In the genomic region with DNA sequence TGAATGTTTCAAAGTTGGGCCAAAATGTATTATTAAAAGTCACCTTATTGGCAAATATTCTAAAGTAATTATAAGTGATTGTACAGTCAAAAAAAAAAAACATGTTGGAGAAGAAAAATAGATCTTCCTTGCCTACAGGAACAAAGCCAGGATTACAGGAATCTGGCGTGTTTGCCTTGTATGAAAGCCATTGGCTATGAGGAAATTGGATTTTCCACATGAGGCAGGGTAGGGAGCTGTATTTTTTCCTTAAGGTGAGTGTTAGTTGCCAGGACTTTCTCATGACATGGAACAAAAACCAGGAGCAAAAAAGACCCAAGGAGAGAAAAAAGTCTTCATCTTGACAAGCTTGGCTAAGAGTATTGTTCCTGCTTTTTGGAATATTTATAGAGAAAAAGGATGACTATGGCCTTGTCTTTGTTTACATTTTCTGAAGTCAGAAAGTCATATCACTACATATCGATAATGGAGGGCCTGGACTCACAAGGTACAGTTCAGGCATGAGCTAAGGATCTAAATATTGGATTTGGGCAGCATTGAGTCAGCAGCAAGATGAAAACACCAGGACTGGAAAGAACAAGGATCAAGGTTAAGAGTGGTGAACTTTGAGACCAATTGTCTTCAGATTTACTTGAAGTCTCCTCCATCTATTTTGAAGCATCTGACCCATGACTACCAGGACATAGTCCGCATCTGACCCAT, we compare ENCODE assay signal across 29 cellular contexts.
"Had no signal": no experiment of that assay in that cellular context is flagged by ENCODE, and none has a peak within 500 bp of the region (broad histone marks: within the 10 kb centered on the region; RNA-seq: fewer than 3 reads in every experiment).

No MANE protein-coding gene starts in this region.

- H3K27ac ChIP-seq: cardiac muscle cell, colonic mucosa, foreskin keratinocyte, left lung, neural progenitor cell, right atrium auricular region, tibial nerve, WERI-Rb-1 had no signal

- H3K27ac Mint-ChIP-seq: effector memory CD8-positive, alpha-beta T cell; naive thymus-derived CD8-positive, alpha-beta T cell; neural progenitor cell; stimulated activated naive B cell treated with anti-CD40 and anti-IgM and Interleukin-4, amounts not matched to agents 10 μg/mL and 1 μg/mL and 100 μg/mL, for 72 hours; T-helper 1 cell treated with Interleukin-12 subunit alpha and Interleukin-12 subunit beta and Interleukin-4 antibody, amounts not matched to agents 30 μg/mL and 1 μg/mL, for 36 hours had no signal

- H3K9me3 ChIP-seq: colonic mucosa, heart left ventricle, left lung, right atrium auricular region, stomach, tibial nerve had no signal

- H3K36me3 Mint-ChIP-seq: naive thymus-derived CD8-positive, alpha-beta T cell; neural progenitor cell; stimulated activated naive B cell treated with anti-CD40 and anti-IgM and Interleukin-4, amounts not matched to agents 10 μg/mL and 1 μg/mL and 100 μg/mL, for 72 hours had no signal

- ATAC-seq: activated CD4-positive, CD25-positive, alpha-beta regulatory T cell treated with anti-CD3 and anti-CD28 coated beads, Interleukin-2, amount 50 U/mL, for 24 hours; effector memory CD8-positive, alpha-beta T cell; foreskin keratinocyte; heart left ventricle; left lung; naive thymus-derived CD8-positive, alpha-beta T cell; stimulated activated naive B cell treated with anti-CD40 and anti-IgM and Interleukin-4, amounts not matched to agents 10 μg/mL and 1 μg/mL and 100 μg/mL, for 72 hours had no signal

- H2AFZ ChIP-seq: neural progenitor cell had no signal

- H3K4me3 Mint-ChIP-seq: effector memory CD8-positive, alpha-beta T cell; naive thymus-derived CD8-positive, alpha-beta T cell; neural progenitor cell; stimulated activated naive B cell treated with anti-CD40 and anti-IgM and Interleukin-4, amounts not matched to agents 10 μg/mL and 1 μg/mL and 100 μg/mL, for 72 hours; T-helper 1 cell treated with Interleukin-12 subunit alpha and Interleukin-12 subunit beta and Interleukin-4 antibody, amounts not matched to agents 30 μg/mL and 1 μg/mL, for 36 hours had no signal

- H3K27me3 ChIP-seq: cardiac muscle cell, colonic mucosa, foreskin keratinocyte, heart left ventricle, left lung, neural progenitor cell, right atrium auricular region, stomach, tibial nerve had no signal

- H3K9ac ChIP-seq: neural progenitor cell had no signal

- H3K4me1 Mint-ChIP-seq: naive thymus-derived CD8-positive, alpha-beta T cell; stimulated activated naive B cell treated with anti-CD40 and anti-IgM and Interleukin-4, amounts not matched to agents 10 μg/mL and 1 μg/mL and 100 μg/mL, for 72 hours had no signal

- H3K27me3 Mint-ChIP-seq: effector memory CD8-positive, alpha-beta T cell; stimulated activated naive B cell treated with anti-CD40 and anti-IgM and Interleukin-4, amounts not matched to agents 10 μg/mL and 1 μg/mL and 100 μg/mL, for 72 hours had no signal

- H3K36me3 ChIP-seq: cardiac muscle cell, colonic mucosa, heart left ventricle, left lung, neural progenitor cell, right atrium auricular region, stomach, tibial nerve, WERI-Rb-1 had no signal

- H3K9me3 Mint-ChIP-seq: neural progenitor cell had no signal

- H3K4me1 ChIP-seq: colonic mucosa, heart left ventricle, left lung, neural progenitor cell had no signal

- DNase-seq: activated CD4-positive, alpha-beta T cell treated with anti-CD3 and anti-CD28 coated beads for 48 hours; activated CD4-positive, alpha-beta T cell treated with anti-CD3 and anti-CD28 coated beads, Interleukin-2, amount 50 U/mL, for 48 hours; activated CD8-positive, alpha-beta memory T cell treated with anti-CD3 and anti-CD28 coated beads for 24 hours; activated gamma-delta T cell treated with Interleukin-2 at 50 U/mL for 16 hours; activated naive CD4-positive, alpha-beta T cell treated with anti-CD3 and anti-CD28 coated beads, Interleukin-2, amount 50 U/mL, for 16 hours; activated T-cell treated with anti-CD3 and anti-CD28 coated beads, Interleukin-2, amount 50 U/mL, for 1 hour; amniotic stem cell; cerebellar nuclear complex; colonic mucosa; effector memory CD8-positive, alpha-beta T cell; foreskin keratinocyte; heart left ventricle; left lung; midbrain; naive thymus-derived CD8-positive, alpha-beta T cell; occipital lobe; stimulated activated CD4-positive, alpha-beta T cell treated with anti-CD3 and anti-CD28 coated beads, Interleukin-15, amount 100 ng/mL, for 24 hours; stimulated activated CD4-positive, alpha-beta T cell treated with anti-CD3 and anti-CD28 coated beads, Interleukin-2, amount 100 ng/mL, for 24 hours; stimulated activated naive B cell treated with anti-CD40 and anti-IgM and Interleukin-4, amounts not matched to agents 10 μg/mL and 1 μg/mL and 100 μg/mL, for 72 hours; stomach; SW 1271; T1000; WERI-Rb-1 had no signal

- H3K4me2 ChIP-seq: neural progenitor cell had no signal

- H3K4me3 ChIP-seq: cardiac muscle cell, colonic mucosa, heart left ventricle, left lung, neural progenitor cell, right atrium auricular region, stomach, tibial nerve had no signal
